Comparison of ENCODE assay signal across 1 cellular context in the genomic region with DNA sequence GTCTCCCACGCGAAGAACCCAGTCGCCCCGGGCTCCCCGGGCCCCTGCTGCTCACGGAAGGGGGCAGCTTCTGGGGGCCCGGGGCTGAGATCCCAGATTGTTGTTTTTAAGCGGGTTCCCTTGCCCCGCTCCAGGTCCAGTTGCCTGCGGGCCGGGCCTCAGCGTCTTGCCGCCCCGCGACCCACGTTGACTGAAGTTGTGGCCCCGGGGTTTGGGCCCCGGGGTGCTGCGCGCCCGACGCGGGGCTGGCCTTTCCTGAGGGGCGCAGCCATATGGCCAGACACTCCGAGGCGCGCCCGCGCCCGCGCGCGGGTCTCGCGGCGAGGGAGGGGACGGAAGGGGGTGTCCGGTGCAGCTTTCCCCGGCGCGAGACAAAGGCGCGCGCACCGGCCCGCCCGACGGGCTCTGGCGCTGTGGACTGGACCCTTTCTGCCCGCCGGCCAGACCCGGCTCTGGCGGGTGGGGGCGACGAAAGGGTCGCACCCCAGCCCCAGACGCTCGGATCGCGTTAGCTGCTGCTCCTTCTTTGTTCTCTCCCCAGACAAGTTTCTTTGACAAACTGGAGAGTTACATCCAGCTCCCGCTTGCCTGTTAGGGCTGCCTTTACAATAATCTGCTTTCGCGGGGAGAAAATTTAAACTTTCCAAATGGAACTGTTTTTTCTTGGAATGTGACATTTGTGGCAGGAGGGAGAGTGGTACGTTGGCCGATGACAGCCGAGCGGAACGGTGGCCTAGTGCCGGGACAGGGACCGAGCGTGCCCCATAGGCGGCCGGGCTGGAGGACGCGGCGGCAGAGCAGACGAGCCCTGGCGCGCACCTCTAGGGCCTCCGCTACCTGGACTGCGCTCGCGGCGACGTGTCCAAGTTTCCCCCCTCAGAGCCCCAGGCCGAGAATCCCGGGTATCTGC.
TF ChIP-seq lines count a peak whose summit lies in the region.

No MANE protein-coding gene starts in this region.

TF ChIP-seq in H1, 55 proteins besides CTCF, POLR2A, EP300 and RAD21:
- TF ChIP-seq POU5F1 (IDR thresholded peaks at IDR 0.05; ENCODE audit: low read depth, low read length) (no peak), PHF8 (conservative IDR thresholded peaks at IDR 0.05; ENCODE audit: low read depth, low read length) (peak; percentile 53), RBBP5 (IDR thresholded peaks at IDR 0.05; ENCODE audit: borderline replicate concordance, low read depth, low read length) (peak; percentile 42; the same call in 1 of the 2 replicates), KDM4A (IDR thresholded peaks at IDR 0.05; ENCODE audit: low read depth, low read length, severe bottlenecking) (peak; percentile 82), ASH2L (IDR thresholded peaks at IDR 0.05; ENCODE audit: low read length) (peak; percentile 75), SIN3A (conservative IDR thresholded peaks at IDR 0.05 in 1 of 2, IDR thresholded peaks at IDR 0.05 in 1 of 2; ENCODE audit: low read depth in 1 of 2, low read length in 2 of 2) (peak in 1 of 2 experiments; percentile 79; a peak in 1 of 4 replicates), SUZ12 (IDR thresholded peaks at IDR 0.05; ENCODE audit: low read length) (0 out of 2 replicates have a peak, but pooled peaks have one; percentile 51), GABPA (IDR thresholded peaks at IDR 0.05; ENCODE audit: borderline replicate concordance, insufficient read depth, low read length) (no peak), CREB1 (IDR thresholded peaks at IDR 0.05) (0 out of 2 replicates have a peak, but pooled peaks have one; percentile 11), RNF2 (IDR thresholded peaks at IDR 0.05; ENCODE audit: borderline replicate concordance, low read depth, low read length, missing control alignments, poor library complexity, severe bottlenecking) (no peak), EZH2 (IDR thresholded peaks at IDR 0.05; ENCODE audit: low read depth, low read length, severe bottlenecking) (peak; percentile 58), CTBP2 (IDR thresholded peaks at IDR 0.05; ENCODE audit: borderline replicate concordance, insufficient read depth, insufficient read length, low read length) (peak; percentile 18), CHD1 (IDR thresholded peaks at IDR 0.05; ENCODE audit: low read depth, low read length) (no peak)
- TF ChIP-seq, protein P1, sequence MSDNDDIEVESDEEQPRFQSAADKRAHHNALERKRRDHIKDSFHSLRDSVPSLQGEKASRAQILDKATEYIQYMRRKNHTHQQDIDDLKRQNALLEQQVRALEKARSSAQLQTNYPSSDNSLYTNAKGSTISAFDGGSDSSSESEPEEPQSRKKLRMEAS (IDR thresholded peaks at IDR 0.05) = 0 out of 2 replicates have a peak, but pooled peaks have one; percentile 15
- TF ChIP-seq, protein P2, sequence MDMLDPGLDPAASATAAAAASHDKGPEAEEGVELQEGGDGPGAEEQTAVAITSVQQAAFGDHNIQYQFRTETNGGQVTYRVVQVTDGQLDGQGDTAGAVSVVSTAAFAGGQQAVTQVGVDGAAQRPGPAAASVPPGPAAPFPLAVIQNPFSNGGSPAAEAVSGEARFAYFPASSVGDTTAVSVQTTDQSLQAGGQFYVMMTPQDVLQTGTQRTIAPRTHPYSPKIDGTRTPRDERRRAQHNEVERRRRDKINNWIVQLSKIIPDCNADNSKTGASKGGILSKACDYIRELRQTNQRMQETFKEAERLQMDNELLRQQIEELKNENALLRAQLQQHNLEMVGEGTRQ (IDR thresholded peaks at IDR 0.05; ENCODE audit: low read length) = no peak
TF ChIP-seq in H1: peak in this region for 10.
